Comparison of ENCODE assay signal across 8 cellular contexts in the genomic region with DNA sequence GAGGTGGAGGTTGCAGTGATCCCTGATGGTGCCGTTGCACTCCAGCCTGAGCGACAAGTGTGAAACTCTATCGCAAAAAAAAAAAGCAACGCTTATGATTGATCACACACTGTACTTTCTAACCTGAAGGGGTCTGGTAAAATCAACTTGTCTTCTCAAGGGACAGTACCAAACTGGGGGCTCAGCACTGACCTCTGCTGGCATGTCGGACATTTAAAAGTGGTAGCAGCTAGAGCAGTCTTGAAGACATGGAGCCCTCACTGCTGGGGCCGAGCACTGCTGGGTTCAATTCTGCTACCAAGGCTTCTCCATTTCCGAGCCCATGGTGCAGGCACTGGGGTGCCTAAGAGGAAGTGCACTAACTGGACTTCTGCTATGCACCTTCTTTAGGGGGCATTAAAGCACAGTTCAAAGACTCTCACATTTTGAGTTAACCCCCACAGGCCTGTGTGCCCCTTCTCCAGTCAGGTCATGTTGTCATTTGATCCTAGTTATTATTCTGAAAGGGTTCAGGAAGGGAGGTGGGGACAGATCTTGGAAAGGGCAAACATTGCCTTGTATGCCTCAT. TPM values are rescaled to one million over a fixed set of nuclear protein-coding genes. Genes with fewer than 3 reads are reported as not detected.
DNase-seq lines count a peak whose midpoint lies in the region; ATAC-seq, FAIRE-seq and TF ChIP-seq lines count a peak whose summit lies in the region.

No MANE protein-coding gene starts in this region.

- no TSS peak for BruUV-seq in PC-9 (replicated peaks; lab: Mats Ljungman, UMichigan)

- POLR2A ChIA-PET in PC-9 (lab: Charles Lee; ENCODE audit: unreplicated experiment), result interaction anchor here (0.6 kb wide), 1 partner anchor 34 kb away, joined by 3 read pairs; no protein-coding TSS in a partner anchor

- no peaks in the 10 kb centered on the region for H3K36me3 ChIP-seq in PC-9 (ENCODE audit: low read depth)

- no peaks in the 10 kb centered on the region for H3K4me1 Mint-ChIP-seq in effector memory CD8-positive, alpha-beta T cell (ENCODE audit: low read depth in 2 of 2)

- H3K27me3 ChIP-seq in PC-9 (ENCODE audit: insufficient read depth, low read depth), result no peaks in the 10 kb centered on the region

- no peak overlapping the region for H3K4me3 ChIP-seq in PC-9

- DNase-seq in D721Med (ENCODE audit: insufficient read length, low spot score) (no peak), GM20000 (ENCODE audit: low spot score) (peak; percentile 63), PC-9 (no peak), pons (ENCODE audit: low spot score) (peak; percentile 56), NCI-H1930 (lab: John Stamatoyannopoulos, UW) (no peak), NCI-H2107 treated with DMSO at 0.1 percent for 48 hours (lab: John Stamatoyannopoulos, UW; ENCODE audit: unreplicated experiment) (no peak)
- no peak for DNase-seq in effector memory CD8-positive, alpha-beta T cell

- no peaks in the 10 kb centered on the region for H3K9me2 ChIP-seq in PC-9 (ENCODE audit: insufficient read depth)

- no peak for FAIRE-seq in D721Med (lab: Jason Lieb, UNC)

- no peak overlapping the region for H3K4me3 Mint-ChIP-seq in effector memory CD8-positive, alpha-beta T cell

- CTCF ChIA-PET in PC-9 (lab: Charles Lee), result interaction anchor here (0.6 kb wide), 2 partner anchors 62 to 372 kb away, joined by 3 to 6 read pairs; no protein-coding TSS in a partner anchor

- peak; percentile 47 for ATAC-seq in effector memory CD8-positive, alpha-beta T cell (replicated peaks)
- ATAC-seq in HG03378 (IDR thresholded peaks at IDR 0.05; ENCODE audit: unreplicated experiment), result no peak

- no peaks in the 10 kb centered on the region for H4K20me1 ChIP-seq in PC-9 (ENCODE audit: insufficient read depth)

- peaks cover 13% of the 10 kb centered on the region; the same call in 1 of the 2 replicates for H3F3A ChIP-seq in PC-9 (ENCODE audit: insufficient read depth, low read depth)

- H3K27me3 Mint-ChIP-seq in effector memory CD8-positive, alpha-beta T cell, result no peaks in the 10 kb centered on the region

- no peak overlapping the region for H2AFZ ChIP-seq in PC-9

- H3K4me1 ChIP-seq in PC-9 (replicated peaks; ENCODE audit: insufficient read depth), result peaks cover 16% of the 10 kb centered on the region

- H3K27ac ChIP-seq in PC-9, result no peak overlapping the region

- intact Hi-C loops in PC-9 (cut with micrococcal nuclease; ENCODE audit: unreplicated experiment), result no loop called here

- no peak overlapping the region for H3K27ac Mint-ChIP-seq in effector memory CD8-positive, alpha-beta T cell

- H3K4me2 ChIP-seq in PC-9, result no peak overlapping the region

- TF ChIP-seq CTCF in D721Med (IDR thresholded peaks at IDR 0.05; ENCODE audit: insufficient read depth, missing control alignments), result peak; percentile 27
- TF ChIP-seq CTCF in GM20000 (IDR thresholded peaks at IDR 0.05; ENCODE audit: extremely low read depth, missing control alignments), result peak; percentile 50
- peak; percentile 47; the same call in 1 of the 2 replicates for TF ChIP-seq CTCF in PC-9 (conservative IDR thresholded peaks at IDR 0.05)

- H3K36me3 Mint-ChIP-seq in effector memory CD8-positive, alpha-beta T cell (ENCODE audit: insufficient read depth), result no peaks in the 10 kb centered on the region

- no peaks in the 10 kb centered on the region for H3K9me3 ChIP-seq in PC-9 (ENCODE audit: insufficient read depth, low read depth)

- H3K9me3 Mint-ChIP-seq in effector memory CD8-positive, alpha-beta T cell, result no peaks in the 10 kb centered on the region

- H3K79me2 ChIP-seq in PC-9 (ENCODE audit: low read depth), result no peaks in the 10 kb centered on the region

RNA-seq across cellular contexts. Expression of a gene that starts 26.4 kb away (rescaled TPM):
- 2.8 and 4.1 TPM in 2 replicates for total RNA-seq in PC-9 (2021)

Comparison
In these comparisons a context has a peak if more than half of its experiments do, and no peak if none do; other contexts are left out.
1. DNase-seq: peak in GM20000 (single experiment) and pons (single experiment); none in D721Med (single experiment), PC-9 (0 of 2), effector memory CD8-positive, alpha-beta T cell (0 of 3), NCI-H1930 (0 of 2) and NCI-H2107 treated with DMSO at 0.1 percent for 48 hours (single experiment).
2. Peak in every context shown above with its lines, with median percentiles within 50 percentile points of each other: CTCF ChIP-seq.